In the genomic region with DNA sequence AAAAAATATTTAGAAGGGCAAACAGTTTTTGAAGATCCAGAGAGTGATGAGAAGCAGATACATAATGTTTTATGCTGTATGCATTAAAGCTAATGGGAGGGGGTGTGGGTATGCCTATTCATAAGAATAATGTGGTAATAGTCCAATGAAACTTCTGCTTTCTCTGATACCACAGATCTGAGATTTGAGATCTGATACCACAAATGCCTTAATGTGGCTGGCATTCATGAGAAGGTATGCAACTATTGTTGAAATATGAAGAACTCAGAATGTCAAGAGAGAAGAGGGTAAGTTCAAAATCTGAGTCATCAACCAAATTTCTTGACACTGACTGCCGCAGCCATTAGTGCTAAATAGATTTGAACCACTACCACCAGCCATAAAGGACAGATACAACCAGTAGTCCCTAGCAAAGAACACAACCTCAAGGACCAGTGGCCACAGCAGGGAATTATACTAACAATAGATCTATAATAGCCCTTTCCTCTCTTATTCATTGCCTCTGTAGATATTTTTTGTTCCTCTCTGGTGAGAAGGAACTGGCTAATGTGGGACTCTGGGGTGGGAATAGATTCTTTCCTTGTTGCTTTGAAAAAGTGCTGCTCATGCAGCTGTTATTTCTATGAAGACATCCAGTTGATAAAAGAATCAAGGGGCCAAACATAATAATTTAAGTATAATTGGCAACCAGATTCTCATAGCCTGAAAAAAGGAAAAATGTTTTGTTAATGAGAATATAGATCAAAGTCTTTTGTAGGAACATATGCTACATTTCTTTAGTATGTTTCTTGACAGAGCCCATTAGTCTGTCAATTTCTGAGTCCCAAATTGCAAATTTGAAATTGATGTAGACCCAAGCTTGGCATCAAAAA, we compare ENCODE assay signal across 1 cellular context.
A peak's percentile ranks its signal among the peaks of the same experiment; 100 is the strongest.
TF ChIP-seq lines count a peak whose summit lies in the region.

No MANE protein-coding gene starts in this region.

TF ChIP-seq in GM12878, 131 proteins besides CTCF, POLR2A, EP300 and RAD21 (continued from another document):
- TF ChIP-seq, protein P1, sequence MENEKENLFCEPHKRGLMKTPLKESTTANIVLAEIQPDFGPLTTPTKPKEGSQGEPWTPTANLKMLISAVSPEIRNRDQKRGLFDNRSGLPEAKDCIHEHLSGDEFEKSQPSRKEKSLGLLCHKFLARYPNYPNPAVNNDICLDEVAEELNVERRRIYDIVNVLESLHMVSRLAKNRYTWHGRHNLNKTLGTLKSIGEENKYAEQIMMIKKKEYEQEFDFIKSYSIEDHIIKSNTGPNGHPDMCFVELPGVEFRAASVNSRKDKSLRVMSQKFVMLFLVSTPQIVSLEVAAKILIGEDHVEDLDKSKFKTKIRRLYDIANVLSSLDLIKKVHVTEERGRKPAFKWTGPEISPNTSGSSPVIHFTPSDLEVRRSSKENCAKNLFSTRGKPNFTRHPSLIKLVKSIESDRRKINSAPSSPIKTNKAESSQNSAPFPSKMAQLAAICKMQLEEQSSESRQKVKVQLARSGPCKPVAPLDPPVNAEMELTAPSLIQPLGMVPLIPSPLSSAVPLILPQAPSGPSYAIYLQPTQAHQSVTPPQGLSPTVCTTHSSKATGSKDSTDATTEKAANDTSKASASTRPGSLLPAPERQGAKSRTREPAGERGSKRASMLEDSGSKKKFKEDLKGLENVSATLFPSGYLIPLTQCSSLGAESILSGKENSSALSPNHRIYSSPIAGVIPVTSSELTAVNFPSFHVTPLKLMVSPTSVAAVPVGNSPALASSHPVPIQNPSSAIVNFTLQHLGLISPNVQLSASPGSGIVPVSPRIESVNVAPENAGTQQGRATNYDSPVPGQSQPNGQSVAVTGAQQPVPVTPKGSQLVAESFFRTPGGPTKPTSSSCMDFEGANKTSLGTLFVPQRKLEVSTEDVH (IDR thresholded peaks at IDR 0.05; ENCODE audit: low read depth, partially characterized antibody), result no peak
- TF ChIP-seq CREB1 (IDR thresholded peaks at IDR 0.05; ENCODE audit: low read depth), result no peak
- TF ChIP-seq, protein P2, sequence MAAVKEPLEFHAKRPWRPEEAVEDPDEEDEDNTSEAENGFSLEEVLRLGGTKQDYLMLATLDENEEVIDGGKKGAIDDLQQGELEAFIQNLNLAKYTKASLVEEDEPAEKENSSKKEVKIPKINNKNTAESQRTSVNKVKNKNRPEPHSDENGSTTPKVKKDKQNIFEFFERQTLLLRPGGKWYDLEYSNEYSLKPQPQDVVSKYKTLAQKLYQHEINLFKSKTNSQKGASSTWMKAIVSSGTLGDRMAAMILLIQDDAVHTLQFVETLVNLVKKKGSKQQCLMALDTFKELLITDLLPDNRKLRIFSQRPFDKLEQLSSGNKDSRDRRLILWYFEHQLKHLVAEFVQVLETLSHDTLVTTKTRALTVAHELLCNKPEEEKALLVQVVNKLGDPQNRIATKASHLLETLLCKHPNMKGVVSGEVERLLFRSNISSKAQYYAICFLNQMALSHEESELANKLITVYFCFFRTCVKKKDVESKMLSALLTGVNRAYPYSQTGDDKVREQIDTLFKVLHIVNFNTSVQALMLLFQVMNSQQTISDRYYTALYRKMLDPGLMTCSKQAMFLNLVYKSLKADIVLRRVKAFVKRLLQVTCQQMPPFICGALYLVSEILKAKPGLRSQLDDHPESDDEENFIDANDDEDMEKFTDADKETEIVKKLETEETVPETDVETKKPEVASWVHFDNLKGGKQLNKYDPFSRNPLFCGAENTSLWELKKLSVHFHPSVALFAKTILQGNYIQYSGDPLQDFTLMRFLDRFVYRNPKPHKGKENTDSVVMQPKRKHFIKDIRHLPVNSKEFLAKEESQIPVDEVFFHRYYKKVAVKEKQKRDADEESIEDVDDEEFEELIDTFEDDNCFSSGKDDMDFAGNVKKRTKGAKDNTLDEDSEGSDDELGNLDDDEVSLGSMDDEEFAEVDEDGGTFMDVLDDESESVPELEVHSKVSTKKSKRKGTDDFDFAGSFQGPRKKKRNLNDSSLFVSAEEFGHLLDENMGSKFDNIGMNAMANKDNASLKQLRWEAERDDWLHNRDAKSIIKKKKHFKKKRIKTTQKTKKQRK (IDR thresholded peaks at IDR 0.05; ENCODE audit: low read depth, low read length), result no peak
- TF ChIP-seq POU2F2 (IDR thresholded peaks at IDR 0.05; ENCODE audit: borderline replicate concordance, low read depth, low read length), result peak; percentile 52; the same call in 1 of the 3 replicates
- 0 out of 2 replicates have a peak, but pooled peaks have one; percentile 27 for TF ChIP-seq IRF4 (IDR thresholded peaks at IDR 0.05; ENCODE audit: low read depth, low read length)
- no peak for TF ChIP-seq CBX3 (IDR thresholded peaks at IDR 0.05; ENCODE audit: borderline replicate concordance, low read depth)
- peak; percentile 41 to 51; a peak in 2 of 4 replicates for TF ChIP-seq IKZF2 (IDR thresholded peaks at IDR 0.05)
- TF ChIP-seq, protein P3, sequence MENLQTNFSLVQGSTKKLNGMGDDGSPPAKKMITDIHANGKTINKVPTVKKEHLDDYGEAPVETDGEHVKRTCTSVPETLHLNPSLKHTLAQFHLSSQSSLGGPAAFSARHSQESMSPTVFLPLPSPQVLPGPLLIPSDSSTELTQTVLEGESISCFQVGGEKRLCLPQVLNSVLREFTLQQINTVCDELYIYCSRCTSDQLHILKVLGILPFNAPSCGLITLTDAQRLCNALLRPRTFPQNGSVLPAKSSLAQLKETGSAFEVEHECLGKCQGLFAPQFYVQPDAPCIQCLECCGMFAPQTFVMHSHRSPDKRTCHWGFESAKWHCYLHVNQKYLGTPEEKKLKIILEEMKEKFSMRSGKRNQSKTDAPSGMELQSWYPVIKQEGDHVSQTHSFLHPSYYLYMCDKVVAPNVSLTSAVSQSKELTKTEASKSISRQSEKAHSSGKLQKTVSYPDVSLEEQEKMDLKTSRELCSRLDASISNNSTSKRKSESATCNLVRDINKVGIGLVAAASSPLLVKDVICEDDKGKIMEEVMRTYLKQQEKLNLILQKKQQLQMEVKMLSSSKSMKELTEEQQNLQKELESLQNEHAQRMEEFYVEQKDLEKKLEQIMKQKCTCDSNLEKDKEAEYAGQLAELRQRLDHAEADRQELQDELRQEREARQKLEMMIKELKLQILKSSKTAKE (IDR thresholded peaks at IDR 0.05; ENCODE audit: low read depth, poor library complexity, severe bottlenecking), result peak; percentile 31
- peak; percentile 29; the same call in 1 of the 2 replicates for TF ChIP-seq TCF7 (IDR thresholded peaks at IDR 0.05; ENCODE audit: borderline replicate concordance)
- TF ChIP-seq FOS (IDR thresholded peaks at IDR 0.05; ENCODE audit: borderline replicate concordance, extremely low read depth, insufficient read length), result no peak
- TF ChIP-seq RUNX3 (IDR thresholded peaks at IDR 0.05; ENCODE audit: low read length), result peak; percentile 86
- no peak for TF ChIP-seq SMAD1 (IDR thresholded peaks at IDR 0.05; ENCODE audit: low read depth, partially characterized antibody)
- peak; percentile 11; the same call in 1 of the 2 replicates for TF ChIP-seq ATF7 (IDR thresholded peaks at IDR 0.05; ENCODE audit: low read depth)
- peak; percentile 36; the same call in 1 of the 2 replicates for TF ChIP-seq NFIC (IDR thresholded peaks at IDR 0.05; ENCODE audit: low read depth, low read length)
- TF ChIP-seq ETV6 (conservative IDR thresholded peaks at IDR 0.05 in 1 of 2, IDR thresholded peaks at IDR 0.05 in 1 of 2; ENCODE audit: borderline replicate concordance in 1 of 2, low read depth in 1 of 2), result 0 out of 4 replicates have a peak, but pooled peaks of 1 of the 2 experiments have one; percentile 17
- TF ChIP-seq MEF2B (IDR thresholded peaks at IDR 0.05; ENCODE audit: partially characterized antibody, poor library complexity, severe bottlenecking), result peak; percentile 37
- TF ChIP-seq, protein P4, sequence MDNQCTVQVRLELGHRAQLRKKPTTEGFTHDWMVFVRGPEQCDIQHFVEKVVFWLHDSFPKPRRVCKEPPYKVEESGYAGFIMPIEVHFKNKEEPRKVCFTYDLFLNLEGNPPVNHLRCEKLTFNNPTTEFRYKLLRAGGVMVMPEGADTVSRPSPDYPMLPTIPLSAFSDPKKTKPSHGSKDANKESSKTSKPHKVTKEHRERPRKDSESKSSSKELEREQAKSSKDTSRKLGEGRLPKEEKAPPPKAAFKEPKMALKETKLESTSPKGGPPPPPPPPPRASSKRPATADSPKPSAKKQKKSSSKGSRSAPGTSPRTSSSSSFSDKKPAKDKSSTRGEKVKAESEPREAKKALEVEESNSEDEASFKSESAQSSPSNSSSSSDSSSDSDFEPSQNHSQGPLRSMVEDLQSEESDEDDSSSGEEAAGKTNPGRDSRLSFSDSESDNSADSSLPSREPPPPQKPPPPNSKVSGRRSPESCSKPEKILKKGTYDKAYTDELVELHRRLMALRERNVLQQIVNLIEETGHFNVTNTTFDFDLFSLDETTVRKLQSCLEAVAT (IDR thresholded peaks at IDR 0.05), result peak; percentile 48; the same call in 1 of the 2 replicates
- peak in 1 of 2 experiments; percentile 51; a peak in 2 of 4 replicates for TF ChIP-seq BHLHE40 (IDR thresholded peaks at IDR 0.05; ENCODE audit: borderline replicate concordance in 1 of 2, low read depth in 2 of 2, low read length in 1 of 2)
- TF ChIP-seq JUNB (IDR thresholded peaks at IDR 0.05), result peak; percentile 51
